Comparison of ENCODE assay signal across 1 cellular context in the genomic region with DNA sequence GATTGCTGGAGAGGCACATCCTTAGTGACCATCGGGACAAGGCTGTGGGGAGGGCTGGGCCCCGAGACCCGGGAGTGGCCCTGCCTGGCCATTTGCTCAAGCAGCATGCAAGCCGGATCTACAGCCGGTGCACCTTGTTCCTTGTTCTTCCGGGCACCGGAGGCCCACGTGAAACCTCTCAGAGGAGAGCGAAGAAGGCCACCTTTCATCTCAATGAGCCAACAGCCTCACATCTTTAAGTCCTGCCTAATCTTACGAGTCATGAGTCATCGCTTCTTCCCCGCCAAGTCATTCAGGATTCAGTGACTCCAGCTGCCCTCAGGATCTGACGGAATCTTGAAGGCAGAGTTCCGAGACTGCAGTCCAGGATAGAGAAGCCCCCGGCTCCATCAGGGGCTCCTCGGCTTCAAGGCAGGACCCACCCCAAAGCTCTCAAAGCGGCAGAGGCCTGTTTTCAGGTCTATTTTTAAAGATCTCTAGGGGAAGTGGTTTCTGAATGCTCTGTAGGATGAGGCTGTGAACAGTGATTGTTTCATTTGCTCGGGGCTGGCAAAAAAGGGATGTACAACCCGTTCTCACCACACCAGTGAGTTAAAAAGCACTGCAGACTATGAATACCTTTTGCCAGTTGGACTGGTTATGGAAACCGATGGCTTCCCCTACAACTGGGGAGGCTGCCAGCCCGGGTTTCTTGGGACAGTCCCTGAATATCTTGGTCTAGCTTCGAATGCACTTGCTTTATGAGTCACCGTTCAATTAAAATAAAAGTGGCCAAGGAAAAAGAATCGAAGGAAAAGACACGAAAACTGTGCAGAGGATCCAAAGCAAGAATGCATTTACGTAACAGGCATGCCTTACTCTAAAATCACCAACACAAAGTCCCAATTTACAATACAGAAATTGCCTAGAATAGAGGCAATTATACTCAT.
TF ChIP-seq lines count a peak whose summit lies in the region.

No MANE protein-coding gene starts in this region.

TF ChIP-seq in K562, 482 proteins besides CTCF, POLR2A, EP300 and RAD21 (continued from another document and continues in another):
- TF ChIP-seq TOE1 (IDR thresholded peaks at IDR 0.05; ENCODE audit: borderline replicate concordance) (no peak), TOE1 (CRISPR knock-in tag; IDR thresholded peaks at IDR 0.05; ENCODE audit: borderline replicate concordance, low read depth) (no peak), ZNF766 (CRISPR knock-in tag; conservative IDR thresholded peaks at IDR 0.05) (peak; percentile 65; the same call in 1 of the 2 replicates), CBFA2T3 (IDR thresholded peaks at IDR 0.05) (peak; percentile 69), MNT (conservative IDR thresholded peaks at IDR 0.05) (0 out of 4 replicates have a peak, but pooled peaks of 1 of the 2 experiments have one; percentile 44), ZNF584 (CRISPR knock-in tag; IDR thresholded peaks at IDR 0.05; ENCODE audit: low read depth) (peak; percentile 8), MTA3 (IDR thresholded peaks at IDR 0.05; ENCODE audit: borderline replicate concordance) (no peak), ARID1B (IDR thresholded peaks at IDR 0.05) (peak; percentile 86), ETV5 (CRISPR knock-in tag; IDR thresholded peaks at IDR 0.05; ENCODE audit: low read depth) (peak; percentile 71), ZNF316 (IDR thresholded peaks at IDR 0.05) (peak; percentile 95), MECOM (CRISPR knock-in tag; IDR thresholded peaks at IDR 0.05) (no peak), ZNF184 (CRISPR knock-in tag; IDR thresholded peaks at IDR 0.05) (no peak), ZFX (CRISPR knock-in tag; IDR thresholded peaks at IDR 0.05) (peak; percentile 36), PHF8 (IDR thresholded peaks at IDR 0.05; ENCODE audit: borderline replicate concordance, low read length) (peak; percentile 27; the same call in 1 of the 2 replicates), HDAC2 (IDR thresholded peaks at IDR 0.05) (peak; percentile 81; the same call in 1 of the 2 replicates), ZNF174 (CRISPR knock-in tag; IDR thresholded peaks at IDR 0.05) (no peak), NBN (IDR thresholded peaks at IDR 0.05; ENCODE audit: low read depth) (peak; percentile 67; the same call in 1 of the 2 replicates), SMARCC2 (IDR thresholded peaks at IDR 0.05; ENCODE audit: low read depth) (peak; percentile 60; the same call in 1 of the 2 replicates), SAFB2 (IDR thresholded peaks at IDR 0.05; ENCODE audit: borderline replicate concordance, low read depth, low read length, severe bottlenecking) (no peak), NR2C2 (CRISPR knock-in tag; IDR thresholded peaks at IDR 0.05) (no peak), NR2C2 (tag; IDR thresholded peaks at IDR 0.05) (peak; percentile 84), JUN (IDR thresholded peaks at IDR 0.05; ENCODE audit: borderline replicate concordance, low read depth, low read length) (peak; percentile 93), JUN (CRISPR knock-in tag; IDR thresholded peaks at IDR 0.05; ENCODE audit: borderline replicate concordance) (no peak), SMARCE1 (IDR thresholded peaks at IDR 0.05) (peak; percentile 87), ATF1 (CRISPR knock-in tag; IDR thresholded peaks at IDR 0.05) (no peak), ATF1 (tag; IDR thresholded peaks at IDR 0.05) (peak; percentile 63), HDAC1 (IDR thresholded peaks at IDR 0.05) (peak in 1 of 2 experiments; percentile 71; a peak in 2 of 4 replicates)
- TF ChIP-seq, protein P1, sequence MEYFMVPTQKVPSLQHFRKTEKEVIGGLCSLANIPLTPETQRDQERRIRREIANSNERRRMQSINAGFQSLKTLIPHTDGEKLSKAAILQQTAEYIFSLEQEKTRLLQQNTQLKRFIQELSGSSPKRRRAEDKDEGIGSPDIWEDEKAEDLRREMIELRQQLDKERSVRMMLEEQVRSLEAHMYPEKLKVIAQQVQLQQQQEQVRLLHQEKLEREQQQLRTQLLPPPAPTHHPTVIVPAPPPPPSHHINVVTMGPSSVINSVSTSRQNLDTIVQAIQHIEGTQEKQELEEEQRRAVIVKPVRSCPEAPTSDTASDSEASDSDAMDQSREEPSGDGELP (CRISPR knock-in tag; IDR thresholded peaks at IDR 0.05; ENCODE audit: borderline replicate concordance) = peak; percentile 69; the same call in 1 of the 2 replicates
- TF ChIP-seq, protein P2, sequence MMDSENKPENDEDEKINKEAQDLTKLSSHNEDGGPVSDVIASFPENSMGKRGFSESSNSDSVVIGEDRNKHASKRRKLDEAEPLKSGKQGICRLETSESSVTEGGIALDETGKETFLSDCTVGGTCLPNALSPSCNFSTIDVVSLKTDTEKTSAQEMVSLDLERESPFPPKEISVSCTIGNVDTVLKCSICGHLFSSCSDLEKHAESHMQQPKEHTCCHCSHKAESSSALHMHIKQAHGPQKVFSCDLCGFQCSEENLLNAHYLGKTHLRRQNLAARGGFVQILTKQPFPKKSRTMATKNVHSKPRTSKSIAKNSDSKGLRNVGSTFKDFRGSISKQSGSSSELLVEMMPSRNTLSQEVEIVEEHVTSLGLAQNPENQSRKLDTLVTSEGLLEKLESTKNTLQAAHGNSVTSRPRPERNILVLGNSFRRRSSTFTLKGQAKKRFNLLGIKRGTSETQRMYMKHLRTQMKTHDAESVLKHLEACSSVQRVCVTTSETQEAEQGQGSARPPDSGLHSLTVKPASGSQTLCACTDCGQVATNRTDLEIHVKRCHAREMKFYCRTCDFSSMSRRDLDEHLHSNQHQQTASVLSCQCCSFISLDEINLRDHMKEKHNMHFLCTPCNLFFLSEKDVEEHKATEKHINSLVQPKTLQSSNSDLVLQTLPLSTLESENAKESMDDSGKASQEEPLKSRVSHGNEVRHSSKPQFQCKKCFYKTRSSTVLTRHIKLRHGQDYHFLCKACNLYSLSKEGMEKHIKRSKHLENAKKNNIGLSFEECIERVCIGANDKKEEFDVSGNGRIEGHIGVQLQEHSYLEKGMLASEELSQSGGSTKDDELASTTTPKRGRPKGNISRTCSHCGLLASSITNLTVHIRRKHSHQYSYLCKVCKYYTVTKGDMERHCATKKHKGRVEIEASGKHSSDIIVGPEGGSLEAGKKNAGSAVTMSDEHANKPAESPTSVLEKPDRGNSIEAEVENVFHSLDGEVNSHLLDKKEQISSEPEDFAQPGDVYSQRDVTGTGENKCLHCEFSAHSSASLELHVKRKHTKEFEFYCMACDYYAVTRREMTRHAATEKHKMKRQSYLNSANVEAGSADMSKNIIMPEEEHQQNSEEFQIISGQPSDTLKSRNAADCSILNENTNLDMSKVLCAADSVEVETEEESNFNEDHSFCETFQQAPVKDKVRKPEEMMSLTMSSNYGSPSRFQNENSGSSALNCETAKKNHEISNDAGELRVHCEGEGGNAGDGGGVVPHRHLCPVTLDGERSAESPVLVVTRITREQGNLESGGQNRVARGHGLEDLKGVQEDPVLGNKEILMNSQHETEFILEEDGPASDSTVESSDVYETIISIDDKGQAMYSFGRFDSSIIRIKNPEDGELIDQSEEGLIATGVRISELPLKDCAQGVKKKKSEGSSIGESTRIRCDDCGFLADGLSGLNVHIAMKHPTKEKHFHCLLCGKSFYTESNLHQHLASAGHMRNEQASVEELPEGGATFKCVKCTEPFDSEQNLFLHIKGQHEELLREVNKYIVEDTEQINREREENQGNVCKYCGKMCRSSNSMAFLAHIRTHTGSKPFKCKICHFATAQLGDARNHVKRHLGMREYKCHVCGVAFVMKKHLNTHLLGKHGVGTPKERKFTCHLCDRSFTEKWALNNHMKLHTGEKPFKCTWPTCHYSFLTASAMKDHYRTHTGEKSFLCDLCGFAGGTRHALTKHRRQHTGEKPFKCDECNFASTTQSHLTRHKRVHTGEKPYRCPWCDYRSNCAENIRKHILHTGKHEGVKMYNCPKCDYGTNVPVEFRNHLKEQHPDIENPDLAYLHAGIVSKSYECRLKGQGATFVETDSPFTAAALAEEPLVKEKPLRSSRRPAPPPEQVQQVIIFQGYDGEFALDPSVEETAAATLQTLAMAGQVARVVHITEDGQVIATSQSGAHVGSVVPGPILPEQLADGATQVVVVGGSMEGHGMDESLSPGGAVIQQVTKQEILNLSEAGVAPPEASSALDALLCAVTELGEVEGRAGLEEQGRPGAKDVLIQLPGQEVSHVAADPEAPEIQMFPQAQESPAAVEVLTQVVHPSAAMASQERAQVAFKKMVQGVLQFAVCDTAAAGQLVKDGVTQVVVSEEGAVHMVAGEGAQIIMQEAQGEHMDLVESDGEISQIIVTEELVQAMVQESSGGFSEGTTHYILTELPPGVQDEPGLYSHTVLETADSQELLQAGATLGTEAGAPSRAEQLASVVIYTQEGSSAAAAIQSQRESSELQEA (IDR thresholded peaks at IDR 0.05; ENCODE audit: low read depth) = no peak
- TF ChIP-seq, protein P3, sequence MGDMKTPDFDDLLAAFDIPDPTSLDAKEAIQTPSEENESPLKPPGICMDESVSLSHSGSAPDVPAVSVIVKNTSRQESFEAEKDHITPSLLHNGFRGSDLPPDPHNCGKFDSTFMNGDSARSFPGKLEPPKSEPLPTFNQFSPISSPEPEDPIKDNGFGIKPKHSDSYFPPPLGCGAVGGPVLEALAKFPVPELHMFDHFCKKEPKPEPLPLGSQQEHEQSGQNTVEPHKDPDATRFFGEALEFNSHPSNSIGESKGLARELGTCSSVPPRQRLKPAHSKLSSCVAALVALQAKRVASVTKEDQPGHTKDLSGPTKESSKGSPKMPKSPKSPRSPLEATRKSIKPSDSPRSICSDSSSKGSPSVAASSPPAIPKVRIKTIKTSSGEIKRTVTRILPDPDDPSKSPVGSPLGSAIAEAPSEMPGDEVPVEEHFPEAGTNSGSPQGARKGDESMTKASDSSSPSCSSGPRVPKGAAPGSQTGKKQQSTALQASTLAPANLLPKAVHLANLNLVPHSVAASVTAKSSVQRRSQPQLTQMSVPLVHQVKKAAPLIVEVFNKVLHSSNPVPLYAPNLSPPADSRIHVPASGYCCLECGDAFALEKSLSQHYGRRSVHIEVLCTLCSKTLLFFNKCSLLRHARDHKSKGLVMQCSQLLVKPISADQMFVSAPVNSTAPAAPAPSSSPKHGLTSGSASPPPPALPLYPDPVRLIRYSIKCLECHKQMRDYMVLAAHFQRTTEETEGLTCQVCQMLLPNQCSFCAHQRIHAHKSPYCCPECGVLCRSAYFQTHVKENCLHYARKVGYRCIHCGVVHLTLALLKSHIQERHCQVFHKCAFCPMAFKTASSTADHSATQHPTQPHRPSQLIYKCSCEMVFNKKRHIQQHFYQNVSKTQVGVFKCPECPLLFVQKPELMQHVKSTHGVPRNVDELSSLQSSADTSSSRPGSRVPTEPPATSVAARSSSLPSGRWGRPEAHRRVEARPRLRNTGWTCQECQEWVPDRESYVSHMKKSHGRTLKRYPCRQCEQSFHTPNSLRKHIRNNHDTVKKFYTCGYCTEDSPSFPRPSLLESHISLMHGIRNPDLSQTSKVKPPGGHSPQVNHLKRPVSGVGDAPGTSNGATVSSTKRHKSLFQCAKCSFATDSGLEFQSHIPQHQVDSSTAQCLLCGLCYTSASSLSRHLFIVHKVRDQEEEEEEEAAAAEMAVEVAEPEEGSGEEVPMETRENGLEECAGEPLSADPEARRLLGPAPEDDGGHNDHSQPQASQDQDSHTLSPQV (IDR thresholded peaks at IDR 0.05) = peak; percentile 51; the same call in 1 of the 2 replicates
